20 cellular contexts compared by ENCODE assay signal in the genomic region with DNA sequence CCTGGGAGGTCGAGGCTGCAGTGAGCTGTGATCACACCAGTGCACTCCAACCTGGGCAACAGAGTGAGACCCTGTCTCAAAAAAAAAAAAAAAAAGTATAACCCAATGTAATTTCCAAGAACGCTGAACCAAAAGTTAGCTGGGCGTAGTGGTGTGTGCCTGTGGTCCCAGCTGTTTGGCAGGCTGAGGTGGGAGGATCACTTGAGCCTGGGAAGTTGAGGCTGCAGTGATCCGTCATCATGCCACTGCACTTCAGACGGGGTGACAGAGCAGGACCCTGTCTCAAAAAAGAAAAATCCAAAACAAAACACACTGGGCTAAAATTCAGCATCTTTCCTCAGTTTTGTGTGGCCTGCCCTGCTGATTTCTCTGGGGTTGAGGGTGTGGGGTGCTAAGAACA. TPM values are rescaled to one million over a fixed set of nuclear protein-coding genes. Genes with fewer than 3 reads are reported as not detected.
DNase-seq lines count a peak whose midpoint lies in the region; ATAC-seq, FAIRE-seq and TF ChIP-seq lines count a peak whose summit lies in the region.
"Had no signal": no experiment of that assay in that cellular context is flagged by ENCODE, and none has a peak within 500 bp of the region (broad histone marks: within the 10 kb centered on the region; RNA-seq: fewer than 3 reads in every experiment).

No MANE protein-coding gene starts in this region.

- H3K4me3 ChIP-seq in HepG2 (replicated peaks in 1 of 3; ENCODE audit: insufficient read depth in 1 of 3, low read depth in 2 of 3, low read length in 3 of 3) (no peak overlapping the region), right lobe of liver (no peak overlapping the region), GM12878 (no peak overlapping the region)
- H3K4me3 ChIP-seq: Peyer's patch had no signal

- H2AFZ ChIP-seq in HepG2 (ENCODE audit: low read length), result no peak overlapping the region
- no peak overlapping the region for H2AFZ ChIP-seq in GM12878 (ENCODE audit: control insufficient read depth, low read depth, low read length)

- 95% methylated on average over 5 of the region's 5 CpGs for WGBS in HepG2 (ENCODE audit: low lambda C conversion rate)
- WGBS in right lobe of liver (ENCODE audit: insufficient coverage, low coverage, low lambda C conversion rate, missing lambda C conversion rate), result 62% methylated on average over 5 of the region's 5 CpGs
- WGBS in GM12878 (ENCODE audit: insufficient coverage, insufficient replicate concordance, low lambda C conversion rate, missing lambda C conversion rate), result 80% methylated on average over 5 of the region's 5 CpGs

- peaks cover 18% of the 10 kb centered on the region for H3K4me1 Mint-ChIP-seq in activated CD4-positive, alpha-beta T cell treated with anti-CD3 and anti-CD28 coated beads, Interleukin-2, amount 10 ng/mL, durations not matched to agents 24 days and 14 days
- H3K4me1 Mint-ChIP-seq in stimulated activated effector memory CD8-positive, alpha-beta T cell treated with anti-CD3 and anti-CD28 coated beads, Interleukin-12 subunit alpha, Interleukin-12 subunit beta, amount 100 ng/mL, for 72 hours, result peaks cover 51% of the 10 kb centered on the region

- in situ Hi-C loops in HepG2 (cut with HindIII; ENCODE audit: extremely low pct_ligation_motif_present, low pct_unique_long_range_greater_than_20kb) (no loop called here), GM12878 (cut with MboI) (no loop called here)

- H3K9me3 ChIP-seq in HepG2 (ENCODE audit: low read length) (no peaks in the 10 kb centered on the region), right lobe of liver (no peaks in the 10 kb centered on the region), GM12878 (replicated peaks; ENCODE audit: control insufficient read depth, insufficient read depth, low read length) (no peaks in the 10 kb centered on the region)
- H3K9me3 ChIP-seq: Peyer's patch had no signal

- CTCF ChIA-PET in HepG2 (lab: Yijun Ruan, JAX; ENCODE audit: low intra/inter-chr PET ratio, low total read pairs), result no interaction called here
- CTCF ChIA-PET in GM12878 (lab: Yijun Ruan, JAX), result interaction anchor here (1.5 to 5.7 kb wide), 2 partner anchors 10 to 88 kb away, joined by 8 to 25 read pairs; no protein-coding TSS in a partner anchor

- peak overlapping the region; percentile 29 for H3K27ac Mint-ChIP-seq in activated CD4-positive, alpha-beta T cell treated with anti-CD3 and anti-CD28 coated beads, Interleukin-2, amount 10 ng/mL, durations not matched to agents 24 days and 14 days
- peak overlapping the region; percentile 20 for H3K27ac Mint-ChIP-seq in stimulated activated effector memory CD8-positive, alpha-beta T cell treated with anti-CD3 and anti-CD28 coated beads, Interleukin-12 subunit alpha, Interleukin-12 subunit beta, amount 100 ng/mL, for 72 hours
- H3K27ac Mint-ChIP-seq: CD4-positive, alpha-beta T cell had no signal

- TF ChIP-seq POLR2A in HepG2 (IDR thresholded peaks at IDR 0.05; ENCODE audit: insufficient read depth in 1 of 2, low read depth in 2 of 2, low read length in 2 of 2), result 0 out of 4 replicates have a peak, but pooled peaks of 1 of the 2 experiments have one; percentile 40
- no peak for TF ChIP-seq POLR2A in right lobe of liver (IDR thresholded peaks at IDR 0.05)
- TF ChIP-seq POLR2A in GM12878 (IDR thresholded peaks at IDR 0.05; ENCODE audit: low read depth, low read length), result no peak

- TF ChIP-seq RAD21 in HepG2 (CRISPR knock-in tag; IDR thresholded peaks at IDR 0.05) (no peak), GM12878 (IDR thresholded peaks at IDR 0.05; ENCODE audit: insufficient read depth, low read depth, low read length) (no peak)

- H3K27me3 Mint-ChIP-seq in activated CD4-positive, alpha-beta T cell treated with anti-CD3 and anti-CD28 coated beads, Interleukin-2, amount 10 ng/mL, durations not matched to agents 24 days and 14 days, result no peaks in the 10 kb centered on the region
- H3K27me3 Mint-ChIP-seq: CD4-positive, alpha-beta T cell had no signal

- POLR2A ChIA-PET in HepG2 (lab: Yijun Ruan, JAX) (interaction anchor here (0.7 to 1.0 kb wide), 3 partner anchors 9 to 19 kb away, joined by 3 to 4 read pairs (median 4); no protein-coding TSS in a partner anchor), GM12878 (lab: Charles Lee) (interaction anchor here (0.6 to 4.7 kb wide), 5 partner anchors 9 to 75 kb away, joined by 4 to 25 read pairs (median 7); no protein-coding TSS in a partner anchor)

- RAD21 ChIA-PET in GM12878 (lab: Charles Lee; ENCODE audit: unreplicated experiment), result interaction anchor here (0.9 to 1.0 kb wide), 2 partner anchors 27 to 186 kb away, joined by 3 to 4 read pairs; a partner anchor contains a TSS

- H3K9me3 Mint-ChIP-seq in activated CD4-positive, alpha-beta T cell treated with anti-CD3 and anti-CD28 coated beads, Interleukin-2, amount 10 ng/mL, durations not matched to agents 24 days and 14 days, result no peaks in the 10 kb centered on the region
- H3K9me3 Mint-ChIP-seq in stimulated activated effector memory CD8-positive, alpha-beta T cell treated with anti-CD3 and anti-CD28 coated beads, Interleukin-12 subunit alpha, Interleukin-12 subunit beta, amount 100 ng/mL, for 72 hours, result no peaks in the 10 kb centered on the region

- no TSS peak for BruUV-seq in HepG2 (replicated peaks; lab: Mats Ljungman, UMichigan)
- BruUV-seq in GM12878 (replicated peaks; lab: Mats Ljungman, UMichigan), result no TSS peak

- SMC1A ChIA-PET in GM12878 (lab: Charles Lee; ENCODE audit: uncharacterized antibody, unreplicated experiment), result interaction anchor here (1.0 to 3.3 kb wide), 6 partner anchors 13 to 287 kb away, joined by 3 to 17 read pairs (median 8); no protein-coding TSS in a partner anchor

- no peaks in the 10 kb centered on the region for H3K27me3 ChIP-seq in HepG2 (ENCODE audit: control insufficient read depth in 1 of 2, insufficient read depth in 2 of 2, low read length in 2 of 2)
- no peaks in the 10 kb centered on the region for H3K27me3 ChIP-seq in right lobe of liver
- no peaks in the 10 kb centered on the region for H3K27me3 ChIP-seq in GM12878 (replicated peaks in 1 of 2; ENCODE audit: control insufficient read depth in 2 of 2, insufficient read depth in 2 of 2, low read length in 1 of 2)
- H3K27me3 ChIP-seq: Peyer's patch had no signal

- H3K4me1 ChIP-seq in HepG2 (ENCODE audit: insufficient read depth, low read length), result peaks cover 30% of the 10 kb centered on the region
- peaks cover 0 to 15% (median 0%) of the 10 kb centered on the region in 4 donors for H3K4me1 ChIP-seq in right lobe of liver
- H3K4me1 ChIP-seq in GM12878 (ENCODE audit: control insufficient read depth, insufficient read depth, low read length), result no peaks in the 10 kb centered on the region
- H3K4me1 ChIP-seq: Peyer's patch had no signal

- intact Hi-C loops in activated CD4-positive, alpha-beta T cell treated with anti-CD3 and anti-CD28 coated beads, Interleukin-2, amount 10 ng/mL, durations not matched to agents 24 days and 14 days (cut with micrococcal nuclease), result no loop called here
- intact Hi-C loops in HepG2 (cut with micrococcal nuclease; ENCODE audit: unreplicated experiment) (no loop called here), right lobe of liver (cut with DNase I) (no loop called here), GM12878 (cut with micrococcal nuclease; ENCODE audit: unreplicated experiment) (no loop called here)

- H4K20me1 ChIP-seq in HepG2 (ENCODE audit: insufficient read depth, low read length) (peaks cover 3% of the 10 kb centered on the region; the same call in 1 of the 2 replicates), GM12878 (ENCODE audit: control insufficient read depth, insufficient read depth) (no peaks in the 10 kb centered on the region)

- TF ChIP-seq EP300 in HepG2 (IDR thresholded peaks at IDR 0.05; ENCODE audit: low read depth in 2 of 2, low read length in 2 of 2) (no peak), HepG2 (CRISPR knock-in tag; IDR thresholded peaks at IDR 0.05; ENCODE audit: borderline replicate concordance) (no peak), GM12878 (IDR thresholded peaks at IDR 0.05; ENCODE audit: borderline replicate concordance in 1 of 2, control insufficient read depth in 1 of 2, low read depth in 2 of 2, low read length in 2 of 2) (no peak)

- no peaks in the 10 kb centered on the region for H3K36me3 ChIP-seq in HepG2 (replicated peaks in 1 of 2; ENCODE audit: control insufficient read depth in 1 of 2, insufficient read depth in 2 of 2, low read length in 2 of 2)
- H3K36me3 ChIP-seq in right lobe of liver, result no peaks in the 10 kb centered on the region
- peaks cover 0 to 6% of the 10 kb centered on the region in 2 experiments; a peak in 2 of 4 replicates for H3K36me3 ChIP-seq in GM12878 (ENCODE audit: control insufficient read depth in 2 of 2, insufficient read depth in 2 of 2, low read length in 1 of 2)
- H3K36me3 ChIP-seq: Peyer's patch had no signal

- H3K27ac ChIP-seq in HepG2 (ENCODE audit: extremely low read length, insufficient read depth, low read length) (no peak overlapping the region), right lobe of liver (no peak overlapping the region), GM12878 (ENCODE audit: control insufficient read depth, insufficient read depth) (no peak overlapping the region)
- H3K27ac ChIP-seq: Peyer's patch had no signal

- H3K4me2 ChIP-seq in HepG2 (ENCODE audit: low read depth, low read length), result no peak overlapping the region
- H3K4me2 ChIP-seq in GM12878 (ENCODE audit: control insufficient read depth, insufficient read depth), result no peak overlapping the region

- H3K9ac ChIP-seq in HepG2 (ENCODE audit: insufficient read depth, low read depth, low read length) (no peak overlapping the region), GM12878 (ENCODE audit: control insufficient read depth, insufficient read depth, low read length) (no peak overlapping the region)

- FAIRE-seq in HepG2 (lab: Jason Lieb, UNC), result no peak
- no peak for FAIRE-seq in GM12878 (lab: Jason Lieb, UNC)
- FAIRE-seq: GM12892, H1 had no signal

- peaks cover 44% of the 10 kb centered on the region for H3K36me3 Mint-ChIP-seq in activated CD4-positive, alpha-beta T cell treated with anti-CD3 and anti-CD28 coated beads, Interleukin-2, amount 10 ng/mL, durations not matched to agents 24 days and 14 days (ENCODE audit: low read depth)
- peaks cover 76% of the 10 kb centered on the region for H3K36me3 Mint-ChIP-seq in stimulated activated effector memory CD8-positive, alpha-beta T cell treated with anti-CD3 and anti-CD28 coated beads, Interleukin-12 subunit alpha, Interleukin-12 subunit beta, amount 100 ng/mL, for 72 hours

- H3K4me3 Mint-ChIP-seq in activated CD4-positive, alpha-beta T cell treated with anti-CD3 and anti-CD28 coated beads, Interleukin-2, amount 10 ng/mL, durations not matched to agents 24 days and 14 days, result no peak overlapping the region
- H3K4me3 Mint-ChIP-seq in stimulated activated effector memory CD8-positive, alpha-beta T cell treated with anti-CD3 and anti-CD28 coated beads, Interleukin-12 subunit alpha, Interleukin-12 subunit beta, amount 100 ng/mL, for 72 hours, result no peak overlapping the region
- H3K4me3 Mint-ChIP-seq: CD4-positive, alpha-beta T cell had no signal

- no peaks in the 10 kb centered on the region for H3K79me2 ChIP-seq in HepG2 (ENCODE audit: insufficient read depth, low read length)
- H3K79me2 ChIP-seq in GM12878 (ENCODE audit: control insufficient read depth, insufficient read depth, low read length), result no peaks in the 10 kb centered on the region

- no peak for TF ChIP-seq CTCF in HepG2 (CRISPR knock-in tag; IDR thresholded peaks at IDR 0.05)
- TF ChIP-seq CTCF in right lobe of liver (IDR thresholded peaks at IDR 0.05), result no peak
- TF ChIP-seq CTCF in GM12878 (IDR thresholded peaks at IDR 0.05 in 2 of 3, conservative IDR thresholded peaks at IDR 0.05 in 1 of 3; ENCODE audit: control insufficient read depth in 2 of 3, extremely low read depth in 1 of 3, insufficient read depth in 1 of 3, low read depth in 3 of 3, low read length in 3 of 3), result no peak

- ATAC-seq in HepG2, result peak; percentile 13
- ATAC-seq in right lobe of liver, result no peak
- ATAC-seq in GM12878, result peak; percentile 1; the same call in 1 of the 3 replicates
- no peak for ATAC-seq in stimulated activated effector memory CD8-positive, alpha-beta T cell treated with anti-CD3 and anti-CD28 coated beads, Interleukin-12 subunit alpha, Interleukin-12 subunit beta, amount 100 ng/mL, for 72 hours
- no peak for ATAC-seq in HG02798 (IDR thresholded peaks at IDR 0.05; ENCODE audit: poor library complexity, unreplicated experiment)
- no peak for ATAC-seq in HG03460 (IDR thresholded peaks at IDR 0.05; ENCODE audit: unreplicated experiment)

- DNase-seq in activated CD4-positive, alpha-beta T cell treated with anti-CD3 and anti-CD28 coated beads, Interleukin-2, amount 10 ng/mL, durations not matched to agents 24 days and 14 days, result no peak
- DNase-seq in activated CD4-positive, alpha-beta T cell treated with anti-CD3 and anti-CD28 coated beads, Interleukin-2, amount 50 U/mL, for 4 hours, result no peak
- no peak for DNase-seq in HepG2 (ENCODE audit: low spot score)
- no peak for DNase-seq in right lobe of liver
- no peak for DNase-seq in GM12878 (ENCODE audit: low read depth, low spot score)
- DNase-seq in stimulated activated effector memory CD8-positive, alpha-beta T cell treated with anti-CD3 and anti-CD28 coated beads, Interleukin-12 subunit alpha, Interleukin-12 subunit beta, amount 100 ng/mL, for 72 hours (ENCODE audit: low spot score in 2 of 2), result no peak
- DNase-seq: 8988T; CD4-positive, alpha-beta T cell; GF-D8; KBM-7; NCI-H1105 treated with DMSO at 0.1 percent for 48 hours; NCI-H1694; NCI-H2081 treated with DMSO at 0.1 percent for 48 hours; NCI-H446 treated with DMSO at 0.1 percent for 48 hours; Peyer's patch; Right ventricle myocardium superior had no signal

RNA-seq across cellular contexts. Expression of a gene that starts 21.1 kb away (rescaled TPM):
- 862 and 873 TPM in 2 replicates for total RNA-seq in activated CD4-positive, alpha-beta T cell treated with anti-CD3 and anti-CD28 coated beads, Interleukin-2, amount 10 ng/mL, durations not matched to agents 24 days and 14 days
- 412 and 636 TPM in 2 replicates for total RNA-seq in HepG2 (2016; rRNA removed; fragmentation: Illumina TruSeq; extraction: Trizol)
- 31.5 and 36.0 TPM in 2 replicates for total RNA-seq in HepG2 (2016; cell fraction: cytosol; rRNA removed; fragmentation: Illumina TruSeq; extraction: Trizol; ENCODE audit: low read depth)
- total RNA-seq in HepG2 (2016; cell fraction: insoluble cytoplasmic fraction; rRNA removed; fragmentation: Illumina TruSeq; extraction: Trizol), result 434 and 632 TPM in 2 replicates
- total RNA-seq in HepG2 (2016; cell fraction: membrane; rRNA removed; fragmentation: Illumina TruSeq; extraction: Trizol), result 69.3 and 71.5 TPM in 2 replicates
- 305 and 307 TPM in 2 replicates for total RNA-seq in HepG2 (2016; cell fraction: nucleus; rRNA removed; fragmentation: Illumina TruSeq; extraction: Trizol)
- polyA plus RNA-seq in HepG2 (2011; rRNA removed), result 144 and 193 TPM in 2 replicates
- polyA plus RNA-seq in HepG2 (2011; cell fraction: cytosol; rRNA removed), result 105 and 119 TPM in 2 replicates
- 173 and 254 TPM in 2 replicates for polyA plus RNA-seq in HepG2 (2011; cell fraction: nucleus; rRNA removed)
- polyA plus RNA-seq in HepG2 (2012), result 348 and 727 TPM in 2 replicates
- 50.3 and 54.5 TPM in 2 replicates for polyA plus RNA-seq in HepG2 (2016; cell fraction: cytosol; fragmentation: Illumina TruSeq; extraction: Trizol; ENCODE audit: low read depth)
- polyA plus RNA-seq in HepG2 (2016; cell fraction: insoluble cytoplasmic fraction; fragmentation: Illumina TruSeq; extraction: Trizol; ENCODE audit: low read depth), result 1,958 and 2,163 TPM in 2 replicates
- 95.2 and 104 TPM in 2 replicates for polyA plus RNA-seq in HepG2 (2016; cell fraction: membrane; fragmentation: Illumina TruSeq; extraction: Trizol; ENCODE audit: low read depth)
- polyA plus RNA-seq in HepG2 (2016; cell fraction: nucleus; fragmentation: Illumina TruSeq; extraction: Trizol; ENCODE audit: insufficient read depth, low read depth), result 1,155 and 1,186 TPM in 2 replicates
- polyA minus RNA-seq in HepG2 (2011; rRNA and poly(A)+ RNA removed; ENCODE audit: low replicate concordance), result 47.8 and 128 TPM in 2 replicates
- polyA minus RNA-seq in HepG2 (2011; cell fraction: cytosol; rRNA and poly(A)+ RNA removed), result 103 and 153 TPM in 2 replicates
- polyA minus RNA-seq in HepG2 (2011; cell fraction: nucleus; rRNA and poly(A)+ RNA removed), result 372 and 389 TPM in 2 replicates
- total RNA-seq in right lobe of liver, result 100 to 1,000 TPM in 4 of 6 experiments, 10 to 100 TPM in 2; 93.5 to 252 (median 165) TPM
- 404 and 419 TPM in 2 replicates for total RNA-seq in GM12878 (2013; cell fraction: nucleolus; rRNA removed)
- total RNA-seq in GM12878 (2014; rRNA removed), result 295 and 319 TPM in 2 replicates
- total RNA-seq in GM12878 (2014; rRNA removed; fragmentation: Illumina TruSeq; extraction: Trizol), result 603 and 632 TPM in 2 replicates
- total RNA-seq in GM12878 (2021), result 699 and 740 TPM in 2 replicates
- 532 TPM for polyA plus RNA-seq in GM12878 (2011; ENCODE audit: low read depth)
- 721 and 1,149 TPM in 2 replicates for polyA plus RNA-seq in GM12878 (2011; rRNA removed)
- 265 and 307 TPM in 2 replicates for polyA plus RNA-seq in GM12878 (2011; cell fraction: cytosol; rRNA removed)
- 577 and 864 TPM in 2 replicates for polyA plus RNA-seq in GM12878 (2011; cell fraction: nucleus; rRNA removed)
- polyA plus RNA-seq in GM12878 (2012), result 686 TPM in 2 replicates
- polyA plus RNA-seq in GM12878 (2014; fragmentation: Illumina TruSeq; extraction: Trizol), result 1,357 and 1,719 TPM in 2 replicates
- 1,000 to 10,000 TPM in 1 of 2 experiments, 100 to 1,000 TPM in 1; 726 to 1,124 TPM for polyA plus RNA-seq in GM12878 (2014; fragmentation: Nextera tagmentation; extraction: Ambion mirVana)
- 1,063 and 1,240 TPM in 2 replicates for polyA plus RNA-seq in GM12878 (2014; rRNA removed)
- 1,000 to 10,000 TPM; 1,359 to 1,396 TPM for polyA plus RNA-seq in GM12878 (2016; fragmentation: Nextera tagmentation; extraction: Ambion mirVana)
- 198 and 212 TPM in 2 replicates for polyA minus RNA-seq in GM12878 (2011; rRNA and poly(A)+ RNA removed)
- 167 and 191 TPM in 2 replicates for polyA minus RNA-seq in GM12878 (2011; cell fraction: cytosol; rRNA and poly(A)+ RNA removed)
- 133 and 235 TPM in 2 replicates for polyA minus RNA-seq in GM12878 (2011; cell fraction: nucleus; rRNA and poly(A)+ RNA removed)

RNA-seq across cellular contexts. Expression of a gene that starts 22.1 kb away (rescaled TPM):
- 307 and 313 TPM in 2 replicates for total RNA-seq in activated CD4-positive, alpha-beta T cell treated with anti-CD3 and anti-CD28 coated beads, Interleukin-2, amount 10 ng/mL, durations not matched to agents 24 days and 14 days
- total RNA-seq in HepG2 (2016; rRNA removed; fragmentation: Illumina TruSeq; extraction: Trizol) (249 and 355 TPM in 2 replicates), right lobe of liver (10 to 100 TPM; 26.4 to 42.1 (median 40.5) TPM), GM12878 (2014; rRNA removed) (153 and 181 TPM in 2 replicates), GM12878 (2014; rRNA removed; fragmentation: Illumina TruSeq; extraction: Trizol) (303 and 305 TPM in 2 replicates), GM12878 (2021) (194 and 201 TPM in 2 replicates)
- 79.1 and 86.5 TPM in 2 replicates for total RNA-seq in HepG2 (2016; cell fraction: cytosol; rRNA removed; fragmentation: Illumina TruSeq; extraction: Trizol; ENCODE audit: low read depth)
- 257 and 354 TPM in 2 replicates for total RNA-seq in HepG2 (2016; cell fraction: insoluble cytoplasmic fraction; rRNA removed; fragmentation: Illumina TruSeq; extraction: Trizol)
- 129 and 141 TPM in 2 replicates for total RNA-seq in HepG2 (2016; cell fraction: membrane; rRNA removed; fragmentation: Illumina TruSeq; extraction: Trizol)
- total RNA-seq in HepG2 (2016; cell fraction: nucleus; rRNA removed; fragmentation: Illumina TruSeq; extraction: Trizol), result 151 and 169 TPM in 2 replicates
- polyA plus RNA-seq in HepG2 (2011; rRNA removed) (36.3 and 53.9 TPM in 2 replicates), GM12878 (2011; rRNA removed) (238 and 407 TPM in 2 replicates), GM12878 (2014; fragmentation: Illumina TruSeq; extraction: Trizol) (307 and 369 TPM in 2 replicates), GM12878 (2014; fragmentation: Nextera tagmentation; extraction: Ambion mirVana) (100 to 1,000 TPM; 205 to 247 TPM), GM12878 (2014; rRNA removed) (191 and 239 TPM in 2 replicates), GM12878 (2016; fragmentation: Nextera tagmentation; extraction: Ambion mirVana) (100 to 1,000 TPM; 205 to 212 TPM)
- polyA plus RNA-seq in HepG2 (2011; cell fraction: cytosol; rRNA removed), result 17.4 and 18.2 TPM in 2 replicates
- 60.4 and 70.5 TPM in 2 replicates for polyA plus RNA-seq in HepG2 (2011; cell fraction: nucleus; rRNA removed)
- polyA plus RNA-seq in HepG2 (2012), result 123 and 165 TPM in 2 replicates
- polyA plus RNA-seq in HepG2 (2016; cell fraction: cytosol; fragmentation: Illumina TruSeq; extraction: Trizol; ENCODE audit: low read depth), result 76.0 and 83.8 TPM in 2 replicates
- polyA plus RNA-seq in HepG2 (2016; cell fraction: insoluble cytoplasmic fraction; fragmentation: Illumina TruSeq; extraction: Trizol; ENCODE audit: low read depth), result 424 and 453 TPM in 2 replicates
- 117 TPM in 2 replicates for polyA plus RNA-seq in HepG2 (2016; cell fraction: membrane; fragmentation: Illumina TruSeq; extraction: Trizol; ENCODE audit: low read depth)
- 228 and 229 TPM in 2 replicates for polyA plus RNA-seq in HepG2 (2016; cell fraction: nucleus; fragmentation: Illumina TruSeq; extraction: Trizol; ENCODE audit: insufficient read depth, low read depth)
- 10.5 and 24.1 TPM in 2 replicates for polyA minus RNA-seq in HepG2 (2011; rRNA and poly(A)+ RNA removed; ENCODE audit: low replicate concordance)
- 15.5 and 20.0 TPM in 2 replicates for polyA minus RNA-seq in HepG2 (2011; cell fraction: cytosol; rRNA and poly(A)+ RNA removed)
- polyA minus RNA-seq in HepG2 (2011; cell fraction: nucleus; rRNA and poly(A)+ RNA removed), result 110 and 122 TPM in 2 replicates
- 188 TPM in 2 replicates for total RNA-seq in GM12878 (2013; cell fraction: nucleolus; rRNA removed)
- 71.4 TPM for polyA plus RNA-seq in GM12878 (2011; ENCODE audit: low read depth)
- 70.7 and 72.5 TPM in 2 replicates for polyA plus RNA-seq in GM12878 (2011; cell fraction: cytosol; rRNA removed)
- polyA plus RNA-seq in GM12878 (2011; cell fraction: nucleus; rRNA removed), result 112 and 122 TPM in 2 replicates
- 150 and 167 TPM in 2 replicates for polyA plus RNA-seq in GM12878 (2012)
- polyA minus RNA-seq in GM12878 (2011; rRNA and poly(A)+ RNA removed), result 44.8 and 66.0 TPM in 2 replicates
- polyA minus RNA-seq in GM12878 (2011; cell fraction: cytosol; rRNA and poly(A)+ RNA removed), result 27.1 and 39.7 TPM in 2 replicates
- 83.8 and 123 TPM in 2 replicates for polyA minus RNA-seq in GM12878 (2011; cell fraction: nucleus; rRNA and poly(A)+ RNA removed)

RNA-seq across cellular contexts. Expression of a gene that starts 27.4 kb away (rescaled TPM):
- total RNA-seq in activated CD4-positive, alpha-beta T cell treated with anti-CD3 and anti-CD28 coated beads, Interleukin-2, amount 10 ng/mL, durations not matched to agents 24 days and 14 days, result 67.8 and 68.7 TPM in 2 replicates
- total RNA-seq in HepG2 (2016; rRNA removed; fragmentation: Illumina TruSeq; extraction: Trizol) (8.8 and 19.4 TPM in 2 replicates), right lobe of liver (1 to 10 TPM in 2 of 6 experiments, under 1 TPM in 4; 0.13 to 2.0 (median 0.54) TPM), GM12878 (2014; rRNA removed) (17.2 and 17.4 TPM in 2 replicates), GM12878 (2014; rRNA removed; fragmentation: Illumina TruSeq; extraction: Trizol) (21.0 and 21.2 TPM in 2 replicates), GM12878 (2021) (14.5 and 15.7 TPM in 2 replicates)
- 0.53 and 1.2 TPM in 2 replicates for total RNA-seq in HepG2 (2016; cell fraction: cytosol; rRNA removed; fragmentation: Illumina TruSeq; extraction: Trizol; ENCODE audit: low read depth)
- total RNA-seq in HepG2 (2016; cell fraction: insoluble cytoplasmic fraction; rRNA removed; fragmentation: Illumina TruSeq; extraction: Trizol), result 9.2 and 13.8 TPM in 2 replicates
- total RNA-seq in HepG2 (2016; cell fraction: membrane; rRNA removed; fragmentation: Illumina TruSeq; extraction: Trizol), result 2.0 and 3.5 TPM in 2 replicates
- 13.7 and 26.6 TPM in 2 replicates for total RNA-seq in HepG2 (2016; cell fraction: nucleus; rRNA removed; fragmentation: Illumina TruSeq; extraction: Trizol)
- polyA plus RNA-seq in HepG2 (2011; rRNA removed) (8.9 and 11.4 TPM in 2 replicates), GM12878 (2011; rRNA removed) (34.9 and 45.3 TPM in 2 replicates), GM12878 (2014; fragmentation: Illumina TruSeq; extraction: Trizol) (21.6 and 24.9 TPM in 2 replicates), GM12878 (2014; fragmentation: Nextera tagmentation; extraction: Ambion mirVana) (1 to 10 TPM; 4.9 to 8.9 TPM), GM12878 (2014; rRNA removed) (10.2 and 11.5 TPM in 2 replicates), GM12878 (2016; fragmentation: Nextera tagmentation; extraction: Ambion mirVana) (1 to 10 TPM; 4.4 to 6.8 TPM)
- polyA plus RNA-seq in HepG2 (2011; cell fraction: cytosol; rRNA removed), result 4.1 and 7.8 TPM in 2 replicates
- polyA plus RNA-seq in HepG2 (2011; cell fraction: nucleus; rRNA removed), result 1.6 and 2.1 TPM in 2 replicates
- 10.7 and 12.2 TPM in 2 replicates for polyA plus RNA-seq in HepG2 (2012)
- 0.64 and 0.67 TPM in 2 replicates for polyA plus RNA-seq in HepG2 (2016; cell fraction: cytosol; fragmentation: Illumina TruSeq; extraction: Trizol; ENCODE audit: low read depth)
- polyA plus RNA-seq in HepG2 (2016; cell fraction: insoluble cytoplasmic fraction; fragmentation: Illumina TruSeq; extraction: Trizol; ENCODE audit: low read depth), result 8.0 and 8.2 TPM in 2 replicates
- 1.1 and 1.3 TPM in 2 replicates for polyA plus RNA-seq in HepG2 (2016; cell fraction: membrane; fragmentation: Illumina TruSeq; extraction: Trizol; ENCODE audit: low read depth)
- polyA plus RNA-seq in HepG2 (2016; cell fraction: nucleus; fragmentation: Illumina TruSeq; extraction: Trizol; ENCODE audit: insufficient read depth, low read depth), result 19.6 and 24.6 TPM in 2 replicates
- polyA minus RNA-seq in HepG2 (2011; rRNA and poly(A)+ RNA removed; ENCODE audit: low replicate concordance), result 0.07 and 5.9 TPM in 2 replicates
- 7.8 and 8.8 TPM in 2 replicates for polyA minus RNA-seq in HepG2 (2011; cell fraction: cytosol; rRNA and poly(A)+ RNA removed)
- polyA minus RNA-seq in HepG2 (2011; cell fraction: nucleus; rRNA and poly(A)+ RNA removed), result 3.7 and 7.1 TPM in 2 replicates
- 31.0 and 35.3 TPM in 2 replicates for total RNA-seq in GM12878 (2013; cell fraction: nucleolus; rRNA removed)
- polyA plus RNA-seq in GM12878 (2011; ENCODE audit: low read depth), result 4.8 TPM
- polyA plus RNA-seq in GM12878 (2011; cell fraction: cytosol; rRNA removed), result 11.7 and 17.7 TPM in 2 replicates
- polyA plus RNA-seq in GM12878 (2011; cell fraction: nucleus; rRNA removed), result 14.0 and 14.4 TPM in 2 replicates
- polyA plus RNA-seq in GM12878 (2012), result 6.8 and 11.8 TPM in 2 replicates
- 20.6 and 35.0 TPM in 2 replicates for polyA minus RNA-seq in GM12878 (2011; rRNA and poly(A)+ RNA removed)
- 11.5 and 11.9 TPM in 2 replicates for polyA minus RNA-seq in GM12878 (2011; cell fraction: cytosol; rRNA and poly(A)+ RNA removed)
- 11.0 and 12.6 TPM in 2 replicates for polyA minus RNA-seq in GM12878 (2011; cell fraction: nucleus; rRNA and poly(A)+ RNA removed)

Comparison
In these comparisons a context has a peak if more than half of its experiments do, and no peak if none do; other contexts are left out.
1. ATAC-seq: peak in HepG2 (single experiment) and GM12878 (single experiment); none in right lobe of liver (0 of 4), stimulated activated effector memory CD8-positive, alpha-beta T cell treated with anti-CD3 and anti-CD28 coated beads, Interleukin-12 subunit alpha, Interleukin-12 subunit beta, amount 100 ng/mL, for 72 hours (single experiment), HG02798 (single experiment) and HG03460 (single experiment).